Comparison of ENCODE assay signal across 19 cellular contexts in genomic region chr19:3645067-3645396, GRCh38. TPM values are rescaled to one million over a fixed set of nuclear protein-coding genes. Genes with fewer than 3 reads are reported as not detected.
"Had no signal": no experiment of that assay in that cellular context is flagged by ENCODE, and none has a peak within 500 bp of the region (broad histone marks: within the 10 kb centered on the region; RNA-seq: fewer than 3 reads in every experiment).

No MANE protein-coding gene starts in this region.

- H3K36me3 ChIP-seq: neural progenitor cell had no signal

- DNase-seq: activated CD4-positive, alpha-beta T cell treated with anti-CD3 and anti-CD28 coated beads for 1 hour; activated CD4-positive, alpha-beta T cell treated with anti-CD3 and anti-CD28 coated beads, Interleukin-2, amount 50 U/mL, for 1 hour; activated T-cell treated with anti-CD3 and anti-CD28 coated beads, Interleukin-2, amount 50 U/mL, for 1 hour; effector CD4-positive, alpha-beta T cell; kidney; left ventricle myocardium inferior; naive thymus-derived CD4-positive, alpha-beta T cell; small intestine; stimulated activated CD4-positive, alpha-beta T cell treated with anti-CD3 and anti-CD28 coated beads, Interleukin-2, amount 100 ng/mL, for 24 hours; stimulated activated naive CD8-positive, alpha-beta T cell treated with anti-CD3 and anti-CD28 coated beads, Interleukin-15, amount 100 ng/mL, for 72 hours; T-helper 9 cell; upper lobe of right lung had no signal

- H3K4me3 ChIP-seq: left ventricle myocardium inferior, neural progenitor cell, right lobe of liver, suprapubic skin, upper lobe of right lung had no signal

- ATAC-seq: activated naive CD4-positive, alpha-beta T cell treated with anti-CD3 and anti-CD28 coated beads, Interleukin-2, amount 50 U/mL, for 72 hours; activated T-helper 17 cell treated with anti-CD3 and anti-CD28 coated beads, Interleukin-2, amount 50 U/mL, for 72 hours; stimulated activated effector memory CD8-positive, alpha-beta T cell treated with anti-CD3 and anti-CD28 coated beads, Interleukin-12 subunit alpha, Interleukin-12 subunit beta, amount 100 ng/mL, for 72 hours; stimulated activated naive CD8-positive, alpha-beta T cell treated with anti-CD3 and anti-CD28 coated beads, Interleukin-15, amount 100 ng/mL, for 72 hours; upper lobe of right lung had no signal

- H3K4me1 ChIP-seq: neural progenitor cell, upper lobe of right lung had no signal

- H3K27ac ChIP-seq: left ventricle myocardium inferior, neural progenitor cell, suprapubic skin, upper lobe of right lung had no signal

- H3K9me3 ChIP-seq: left ventricle myocardium inferior, right lobe of liver, suprapubic skin, upper lobe of right lung had no signal

- H3K27me3 ChIP-seq: neural progenitor cell, right lobe of liver, suprapubic skin, upper lobe of right lung had no signal

RNA-seq across cellular contexts. Expression of gene GIPC3, which starts 59.8 kb away (rescaled TPM):
- total RNA-seq: epithelial cell of proximal tubule had no signal
